ENCODE assay signal across 12 cellular contexts in genomic region chr22:17198188-17199130, GRCh38. TPM values are rescaled to one million over a fixed set of nuclear protein-coding genes. Genes with fewer than 3 reads are reported as not detected.
DNase-seq lines count a peak whose midpoint lies in the region; ATAC-seq, FAIRE-seq and TF ChIP-seq lines count a peak whose summit lies in the region.
"Had no signal": no experiment of that assay in that cellular context is flagged by ENCODE, and none has a peak within 500 bp of the region (broad histone marks: within the 10 kb centered on the region; RNA-seq: fewer than 3 reads in every experiment).

No MANE protein-coding gene starts in this region.

- intact Hi-C loops in sciatic nerve (cut with DNase I), result no loop called here

- no peak overlapping the region for H3K27ac ChIP-seq in effector memory CD4-positive, alpha-beta T cell (ENCODE audit: insufficient read depth, low read length, poor library complexity, severe bottlenecking)

- FAIRE-seq in H54 (lab: Jason Lieb, UNC), result no peak

- ATAC-seq in sciatic nerve, result peak; percentile 73

- TF ChIP-seq CTCF in HFF-Myc (IDR thresholded peaks at IDR 0.05; ENCODE audit: low read depth, low read length, missing control alignments), result no peak

- peak overlapping the region; percentile 20; the same call in 1 of the 2 replicates for H3K4me3 ChIP-seq in HFF-Myc (replicated peaks; ENCODE audit: low read depth, low read length)
- H3K4me3 ChIP-seq in iPS-18c (ENCODE audit: insufficient read depth, low read depth, low read length), result peak overlapping the region; percentile 57
- no peak overlapping the region for H3K4me3 ChIP-seq in effector memory CD4-positive, alpha-beta T cell (ENCODE audit: insufficient read depth, low read depth, low read length, poor library complexity, severe bottlenecking)

- TF ChIP-seq POLR2A in H54 (IDR thresholded peaks at IDR 0.05; ENCODE audit: low read depth, low read length), result no peak

- H3K9me3 ChIP-seq in iPS-18c (ENCODE audit: control insufficient read depth, insufficient read depth, low read length), result no peaks in the 10 kb centered on the region
- no peaks in the 10 kb centered on the region for H3K9me3 ChIP-seq in effector memory CD4-positive, alpha-beta T cell (ENCODE audit: control insufficient read depth, low read length)

- no peak for DNase-seq in HFF-Myc (ENCODE audit: extremely low read depth, low read depth)
- DNase-seq in cerebellum (ENCODE audit: low spot score), result peak; percentile 45
- no peak for DNase-seq in sciatic nerve (ENCODE audit: low spot score)
- no peak for DNase-seq in effector memory CD4-positive, alpha-beta T cell
- no peak for DNase-seq in NCI-H345 treated with DMSO at 0.1 percent for 48 hours (lab: John Stamatoyannopoulos, UW; ENCODE audit: unreplicated experiment)
- DNase-seq in H54 (ENCODE audit: insufficient read length, low spot score), result no peak
- DNase-seq in cortex of kidney (lab: John Stamatoyannopoulos, UW), result no peak
- DNase-seq: activated B cell treated with CpG ODN at 0.5 μM for 24 hours; GF-D8; MM.1S; stimulated activated CD4-positive, alpha-beta T cell treated with anti-CD3 and anti-CD28 coated beads, Interleukin-4, amount 100 ng/mL, for 24 hours had no signal

- peaks cover 40% of the 10 kb centered on the region for H3K36me3 ChIP-seq in effector memory CD4-positive, alpha-beta T cell (ENCODE audit: control insufficient read depth, insufficient read depth, low read length)

- H3K4me1 ChIP-seq in effector memory CD4-positive, alpha-beta T cell (ENCODE audit: control insufficient read depth, insufficient read depth, low read length, poor library complexity, severe bottlenecking), result no peaks in the 10 kb centered on the region

- H3K27me3 ChIP-seq in effector memory CD4-positive, alpha-beta T cell (replicated peaks; ENCODE audit: control insufficient read depth, insufficient read depth, low read length, poor library complexity, severe bottlenecking), result no peaks in the 10 kb centered on the region

RNA-seq across cellular contexts. Expression of gene ADA2, which starts 20.8 kb away (rescaled TPM):
- 8.0 TPM for total RNA-seq in cerebellum
- total RNA-seq in sciatic nerve, result 29.6 TPM

RNA-seq across cellular contexts. Expression of gene HDHD5, which starts 39.4 kb away (rescaled TPM):
- total RNA-seq in cerebellum (22.0 TPM), sciatic nerve (19.1 TPM)
